11 cellular contexts compared by ENCODE assay signal in genomic region chr9:35518981-35519679, GRCh38. TPM values are rescaled to one million over a fixed set of nuclear protein-coding genes. Genes with fewer than 3 reads are reported as not detected.
A peak's percentile ranks its signal among the peaks of the same experiment; 100 is the strongest.
DNase-seq lines count a peak whose midpoint lies in the region; ATAC-seq, FAIRE-seq and TF ChIP-seq lines count a peak whose summit lies in the region.
"Had no signal": no experiment of that assay in that cellular context is flagged by ENCODE, and none has a peak within 500 bp of the region (broad histone marks: within the 10 kb centered on the region; RNA-seq: fewer than 3 reads in every experiment).

No MANE protein-coding gene starts in this region.

- intact Hi-C loops in breast epithelium (cut with DNase I; ENCODE audit: low total_unique reads), result no loop called here
- intact Hi-C loops in activated naive CD4-positive, alpha-beta T cell treated with anti-CD3 and anti-CD28 coated beads for 36 hours (cut with micrococcal nuclease), result no loop called here

- no peaks in the 10 kb centered on the region for H3K27me3 Mint-ChIP-seq in activated naive CD4-positive, alpha-beta T cell treated with anti-CD3 and anti-CD28 coated beads for 36 hours (ENCODE audit: low read depth)

- no peak overlapping the region for H3K4me3 Mint-ChIP-seq in activated naive CD4-positive, alpha-beta T cell treated with anti-CD3 and anti-CD28 coated beads for 36 hours
- H3K4me3 Mint-ChIP-seq: activated B cell treated with CpG ODN at 0.5 μM for 24 hours had no signal

- peak overlapping the region; percentile 89 for H3K9ac ChIP-seq in skeletal muscle satellite cell (ENCODE audit: low read depth, low read length)

- peak overlapping the region in 1 of 3 donors; percentile 18 for H3K4me3 ChIP-seq in breast epithelium
- peak overlapping the region; percentile 43 for H3K4me3 ChIP-seq in skeletal muscle satellite cell (ENCODE audit: low read length)

- no peak for TF ChIP-seq CTCF in breast epithelium (IDR thresholded peaks at IDR 0.05)

- peak; percentile 23 for FAIRE-seq in H54 (lab: Jason Lieb, UNC)
- FAIRE-seq: endometrium had no signal

- no peak for DNase-seq in H54 (ENCODE audit: insufficient read length, low spot score)
- peak in 1 of 2 donors; percentile 76 for DNase-seq in breast epithelium (ENCODE audit: low spot score in 2 of 2)
- DNase-seq in iris pigment epithelial cell (ENCODE audit: low read depth), result peak; percentile 64
- DNase-seq in activated naive CD4-positive, alpha-beta T cell treated with anti-CD3 and anti-CD28 coated beads for 36 hours, result no peak
- no peak for DNase-seq in DMS 273 treated with DMSO at 0.1 percent for 48 hours (lab: John Stamatoyannopoulos, UW)
- DNase-seq in NCI-H2081 treated with DMSO at 0.1 percent for 48 hours (lab: John Stamatoyannopoulos, UW), result no peak
- DNase-seq: activated B cell treated with CpG ODN at 0.5 μM for 24 hours, NCI-H2107 had no signal

- CTCF ChIA-PET in activated naive CD4-positive, alpha-beta T cell treated with anti-CD3 and anti-CD28 coated beads for 36 hours (lab: Charles Lee), result no interaction called here

- peak overlapping the region; percentile 93 to 95 for H3K27ac ChIP-seq in breast epithelium

- no peaks in the 10 kb centered on the region for H3K4me1 Mint-ChIP-seq in activated naive CD4-positive, alpha-beta T cell treated with anti-CD3 and anti-CD28 coated beads for 36 hours (ENCODE audit: low read depth)
- H3K4me1 Mint-ChIP-seq: activated B cell treated with CpG ODN at 0.5 μM for 24 hours had no signal

- TF ChIP-seq POLR2A in H54 (IDR thresholded peaks at IDR 0.05; ENCODE audit: low read depth, low read length), result no peak
- no peak for TF ChIP-seq POLR2A in breast epithelium (IDR thresholded peaks at IDR 0.05)

- H3K27me3 ChIP-seq in breast epithelium (no peaks in the 10 kb centered on the region), skeletal muscle satellite cell (ENCODE audit: control insufficient read depth, insufficient read depth, low read length) (no peaks in the 10 kb centered on the region)

- no peaks in the 10 kb centered on the region for H3K36me3 Mint-ChIP-seq in activated naive CD4-positive, alpha-beta T cell treated with anti-CD3 and anti-CD28 coated beads for 36 hours (ENCODE audit: low read depth)

- H3K9me3 ChIP-seq in breast epithelium, result no peaks in the 10 kb centered on the region
- no peaks in the 10 kb centered on the region for H3K9me3 ChIP-seq in skeletal muscle satellite cell (replicated peaks; ENCODE audit: low read length)

- no peak for ATAC-seq in GM19455 (IDR thresholded peaks at IDR 0.05; ENCODE audit: unreplicated experiment)

- H3K4me1 ChIP-seq in breast epithelium, result peaks cover 12 to 61% of the 10 kb centered on the region in 2 donors
- H3K4me1 ChIP-seq in skeletal muscle satellite cell (ENCODE audit: control insufficient read depth, insufficient read depth, low read length), result peaks cover 92% of the 10 kb centered on the region

- H3K36me3 ChIP-seq in breast epithelium, result no peaks in the 10 kb centered on the region
- H3K36me3 ChIP-seq in skeletal muscle satellite cell (ENCODE audit: insufficient read depth, low read length), result peaks cover 6% of the 10 kb centered on the region

- peak overlapping the region; percentile 74 for H3K4me2 ChIP-seq in skeletal muscle satellite cell (ENCODE audit: low read length)

- no peaks in the 10 kb centered on the region for H3K9me3 Mint-ChIP-seq in activated naive CD4-positive, alpha-beta T cell treated with anti-CD3 and anti-CD28 coated beads for 36 hours
- H3K9me3 Mint-ChIP-seq: activated B cell treated with CpG ODN at 0.5 μM for 24 hours had no signal

- H3K27ac Mint-ChIP-seq in activated naive CD4-positive, alpha-beta T cell treated with anti-CD3 and anti-CD28 coated beads for 36 hours, result no peak overlapping the region
- H3K27ac Mint-ChIP-seq: activated B cell treated with CpG ODN at 0.5 μM for 24 hours had no signal

RNA-seq across cellular contexts. Expression of gene RUSC2, which starts 29.2 kb away (rescaled TPM):
- total RNA-seq in breast epithelium, result 10 to 100 TPM; 17.0 to 17.1 (median 17.1) TPM
- total RNA-seq in skeletal muscle satellite cell (2012; rRNA removed), result 19.5 and 22.5 TPM in 2 replicates
- 1 to 10 TPM; 4.0 to 5.1 TPM for total RNA-seq in activated naive CD4-positive, alpha-beta T cell treated with anti-CD3 and anti-CD28 coated beads for 36 hours
